In the genomic region with DNA sequence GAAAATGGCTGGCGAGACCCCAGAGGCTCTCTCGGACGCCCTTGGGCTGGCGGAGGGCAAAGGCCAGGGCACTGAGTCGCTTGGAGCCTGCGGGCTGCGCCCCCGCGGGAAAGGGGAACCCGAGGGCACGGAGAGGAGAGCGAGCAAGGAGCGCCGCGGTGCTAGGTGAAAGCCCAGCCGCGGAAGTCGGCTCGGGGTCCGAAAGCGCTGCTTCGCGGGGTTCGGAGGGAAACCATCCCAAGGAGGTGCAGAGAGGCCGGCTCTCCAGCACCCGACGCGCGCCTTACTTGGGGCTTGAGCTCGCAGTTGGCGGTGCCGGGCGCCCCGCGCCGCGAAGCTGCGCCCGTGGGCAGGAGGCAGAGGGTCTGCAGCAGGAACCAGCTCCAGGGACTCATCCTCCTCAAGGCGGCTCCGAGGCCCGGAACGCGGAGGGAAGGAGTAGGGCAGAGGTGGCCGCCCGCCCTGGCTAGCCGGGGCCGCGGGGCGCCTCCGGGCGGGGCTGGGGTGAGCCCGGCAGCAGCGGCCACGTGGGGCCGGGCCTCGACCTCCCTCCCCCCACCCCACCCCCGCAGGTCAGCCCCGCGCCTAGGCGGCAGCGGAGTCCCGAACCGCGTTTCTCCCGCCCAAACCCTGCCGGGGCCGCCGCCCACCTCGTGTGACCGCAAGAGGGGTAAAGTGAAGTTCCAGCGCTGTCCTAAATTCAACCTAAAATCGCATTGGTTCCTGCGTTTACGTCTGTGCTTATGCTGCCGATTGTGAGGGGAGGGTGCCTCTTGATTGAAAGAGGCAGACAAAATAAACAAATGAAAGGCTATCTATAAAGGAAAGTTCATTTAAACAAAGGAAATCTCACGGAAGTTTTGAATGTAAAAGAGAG, we compare ENCODE assay signal across 1 cellular context.
TF ChIP-seq lines count a peak whose summit lies in the region.

A gene with protein sequence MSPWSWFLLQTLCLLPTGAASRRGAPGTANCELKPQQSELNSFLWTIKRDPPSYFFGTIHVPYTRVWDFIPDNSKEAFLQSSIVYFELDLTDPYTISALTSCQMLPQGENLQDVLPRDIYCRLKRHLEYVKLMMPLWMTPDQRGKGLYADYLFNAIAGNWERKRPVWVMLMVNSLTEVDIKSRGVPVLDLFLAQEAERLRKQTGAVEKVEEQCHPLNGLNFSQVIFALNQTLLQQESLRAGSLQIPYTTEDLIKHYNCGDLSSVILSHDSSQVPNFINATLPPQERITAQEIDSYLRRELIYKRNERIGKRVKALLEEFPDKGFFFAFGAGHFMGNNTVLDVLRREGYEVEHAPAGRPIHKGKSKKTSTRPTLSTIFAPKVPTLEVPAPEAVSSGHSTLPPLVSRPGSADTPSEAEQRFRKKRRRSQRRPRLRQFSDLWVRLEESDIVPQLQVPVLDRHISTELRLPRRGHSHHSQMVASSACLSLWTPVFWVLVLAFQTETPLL (minus strand): TSS at position 440 of the 877 bp plus-strand sequence. CDS start 45 bp downstream, at position 395.

TF ChIP-seq in HepG2, 621 proteins besides CTCF, POLR2A, EP300 and RAD21 (continues in another document):
- TF ChIP-seq, protein P1, sequence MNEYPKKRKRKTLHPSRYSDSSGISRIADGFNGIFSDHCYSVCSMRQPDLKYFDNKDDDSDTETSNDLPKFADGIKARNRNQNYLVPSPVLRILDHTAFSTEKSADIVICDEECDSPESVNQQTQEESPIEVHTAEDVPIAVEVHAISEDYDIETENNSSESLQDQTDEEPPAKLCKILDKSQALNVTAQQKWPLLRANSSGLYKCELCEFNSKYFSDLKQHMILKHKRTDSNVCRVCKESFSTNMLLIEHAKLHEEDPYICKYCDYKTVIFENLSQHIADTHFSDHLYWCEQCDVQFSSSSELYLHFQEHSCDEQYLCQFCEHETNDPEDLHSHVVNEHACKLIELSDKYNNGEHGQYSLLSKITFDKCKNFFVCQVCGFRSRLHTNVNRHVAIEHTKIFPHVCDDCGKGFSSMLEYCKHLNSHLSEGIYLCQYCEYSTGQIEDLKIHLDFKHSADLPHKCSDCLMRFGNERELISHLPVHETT (CRISPR knock-in tag; conservative IDR thresholded peaks at IDR 0.05) = no peak
- peak; percentile 36 for TF ChIP-seq HNRNPK (IDR thresholded peaks at IDR 0.05; ENCODE audit: low read depth, low read length, poor library complexity, severe bottlenecking)
- no peak for TF ChIP-seq ZSCAN20 (CRISPR knock-in tag; IDR thresholded peaks at IDR 0.05; ENCODE audit: borderline replicate concordance)
- 0 out of 2 replicates have a peak, but pooled peaks have one; percentile 19 for TF ChIP-seq KDM5B (CRISPR knock-in tag; IDR thresholded peaks at IDR 0.05; ENCODE audit: borderline replicate concordance)
- TF ChIP-seq ZFP1 (CRISPR knock-in tag; IDR thresholded peaks at IDR 0.05) = no peak
- no peak for TF ChIP-seq ZNF569 (CRISPR knock-in tag; IDR thresholded peaks at IDR 0.05; ENCODE audit: borderline replicate concordance)
- no peak for TF ChIP-seq HIVEP1 (CRISPR knock-in tag; IDR thresholded peaks at IDR 0.05)
- TF ChIP-seq, protein P2, sequence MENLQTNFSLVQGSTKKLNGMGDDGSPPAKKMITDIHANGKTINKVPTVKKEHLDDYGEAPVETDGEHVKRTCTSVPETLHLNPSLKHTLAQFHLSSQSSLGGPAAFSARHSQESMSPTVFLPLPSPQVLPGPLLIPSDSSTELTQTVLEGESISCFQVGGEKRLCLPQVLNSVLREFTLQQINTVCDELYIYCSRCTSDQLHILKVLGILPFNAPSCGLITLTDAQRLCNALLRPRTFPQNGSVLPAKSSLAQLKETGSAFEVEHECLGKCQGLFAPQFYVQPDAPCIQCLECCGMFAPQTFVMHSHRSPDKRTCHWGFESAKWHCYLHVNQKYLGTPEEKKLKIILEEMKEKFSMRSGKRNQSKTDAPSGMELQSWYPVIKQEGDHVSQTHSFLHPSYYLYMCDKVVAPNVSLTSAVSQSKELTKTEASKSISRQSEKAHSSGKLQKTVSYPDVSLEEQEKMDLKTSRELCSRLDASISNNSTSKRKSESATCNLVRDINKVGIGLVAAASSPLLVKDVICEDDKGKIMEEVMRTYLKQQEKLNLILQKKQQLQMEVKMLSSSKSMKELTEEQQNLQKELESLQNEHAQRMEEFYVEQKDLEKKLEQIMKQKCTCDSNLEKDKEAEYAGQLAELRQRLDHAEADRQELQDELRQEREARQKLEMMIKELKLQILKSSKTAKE (CRISPR knock-in tag; IDR thresholded peaks at IDR 0.05; ENCODE audit: borderline replicate concordance) = no peak
- 0 out of 2 replicates have a peak, but pooled peaks have one; percentile 47 for TF ChIP-seq DNMT1 (CRISPR knock-in tag; IDR thresholded peaks at IDR 0.05)
- TF ChIP-seq HCFC1 (IDR thresholded peaks at IDR 0.05; ENCODE audit: low read depth, low read length) = no peak
- no peak for TF ChIP-seq KLF11 (CRISPR knock-in tag; IDR thresholded peaks at IDR 0.05)
- TF ChIP-seq SRY (CRISPR knock-in tag; IDR thresholded peaks at IDR 0.05) = no peak
- TF ChIP-seq ATF1 (CRISPR knock-in tag; IDR thresholded peaks at IDR 0.05) = no peak
- TF ChIP-seq PHB2 (IDR thresholded peaks at IDR 0.05; ENCODE audit: partially characterized antibody) = no peak
- no peak for TF ChIP-seq SIX1 (CRISPR knock-in tag; IDR thresholded peaks at IDR 0.05; ENCODE audit: borderline replicate concordance)
- TF ChIP-seq ZFP37 (CRISPR knock-in tag; IDR thresholded peaks at IDR 0.05; ENCODE audit: borderline replicate concordance) = no peak
- peak; percentile 38 for TF ChIP-seq HNRNPLL (IDR thresholded peaks at IDR 0.05; ENCODE audit: low read depth, low read length, poor library complexity, severe bottlenecking)
- TF ChIP-seq CENPX (CRISPR knock-in tag; IDR thresholded peaks at IDR 0.05) = no peak
- no peak for TF ChIP-seq PHF20 (CRISPR knock-in tag; IDR thresholded peaks at IDR 0.05)
- TF ChIP-seq, protein P3, sequence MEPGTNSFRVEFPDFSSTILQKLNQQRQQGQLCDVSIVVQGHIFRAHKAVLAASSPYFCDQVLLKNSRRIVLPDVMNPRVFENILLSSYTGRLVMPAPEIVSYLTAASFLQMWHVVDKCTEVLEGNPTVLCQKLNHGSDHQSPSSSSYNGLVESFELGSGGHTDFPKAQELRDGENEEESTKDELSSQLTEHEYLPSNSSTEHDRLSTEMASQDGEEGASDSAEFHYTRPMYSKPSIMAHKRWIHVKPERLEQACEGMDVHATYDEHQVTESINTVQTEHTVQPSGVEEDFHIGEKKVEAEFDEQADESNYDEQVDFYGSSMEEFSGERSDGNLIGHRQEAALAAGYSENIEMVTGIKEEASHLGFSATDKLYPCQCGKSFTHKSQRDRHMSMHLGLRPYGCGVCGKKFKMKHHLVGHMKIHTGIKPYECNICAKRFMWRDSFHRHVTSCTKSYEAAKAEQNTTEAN (CRISPR knock-in tag; conservative IDR thresholded peaks at IDR 0.05) = no peak
- TF ChIP-seq, protein P4, sequence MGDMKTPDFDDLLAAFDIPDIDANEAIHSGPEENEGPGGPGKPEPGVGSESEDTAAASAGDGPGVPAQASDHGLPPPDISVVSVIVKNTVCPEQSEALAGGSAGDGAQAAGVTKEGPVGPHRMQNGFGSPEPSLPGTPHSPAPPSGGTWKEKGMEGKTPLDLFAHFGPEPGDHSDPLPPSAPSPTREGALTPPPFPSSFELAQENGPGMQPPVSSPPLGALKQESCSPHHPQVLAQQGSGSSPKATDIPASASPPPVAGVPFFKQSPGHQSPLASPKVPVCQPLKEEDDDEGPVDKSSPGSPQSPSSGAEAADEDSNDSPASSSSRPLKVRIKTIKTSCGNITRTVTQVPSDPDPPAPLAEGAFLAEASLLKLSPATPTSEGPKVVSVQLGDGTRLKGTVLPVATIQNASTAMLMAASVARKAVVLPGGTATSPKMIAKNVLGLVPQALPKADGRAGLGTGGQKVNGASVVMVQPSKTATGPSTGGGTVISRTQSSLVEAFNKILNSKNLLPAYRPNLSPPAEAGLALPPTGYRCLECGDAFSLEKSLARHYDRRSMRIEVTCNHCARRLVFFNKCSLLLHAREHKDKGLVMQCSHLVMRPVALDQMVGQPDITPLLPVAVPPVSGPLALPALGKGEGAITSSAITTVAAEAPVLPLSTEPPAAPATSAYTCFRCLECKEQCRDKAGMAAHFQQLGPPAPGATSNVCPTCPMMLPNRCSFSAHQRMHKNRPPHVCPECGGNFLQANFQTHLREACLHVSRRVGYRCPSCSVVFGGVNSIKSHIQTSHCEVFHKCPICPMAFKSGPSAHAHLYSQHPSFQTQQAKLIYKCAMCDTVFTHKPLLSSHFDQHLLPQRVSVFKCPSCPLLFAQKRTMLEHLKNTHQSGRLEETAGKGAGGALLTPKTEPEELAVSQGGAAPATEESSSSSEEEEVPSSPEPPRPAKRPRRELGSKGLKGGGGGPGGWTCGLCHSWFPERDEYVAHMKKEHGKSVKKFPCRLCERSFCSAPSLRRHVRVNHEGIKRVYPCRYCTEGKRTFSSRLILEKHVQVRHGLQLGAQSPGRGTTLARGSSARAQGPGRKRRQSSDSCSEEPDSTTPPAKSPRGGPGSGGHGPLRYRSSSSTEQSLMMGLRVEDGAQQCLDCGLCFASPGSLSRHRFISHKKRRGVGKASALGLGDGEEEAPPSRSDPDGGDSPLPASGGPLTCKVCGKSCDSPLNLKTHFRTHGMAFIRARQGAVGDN (CRISPR knock-in tag; IDR thresholded peaks at IDR 0.05) = peak; percentile 43
- 0 out of 2 replicates have a peak, but pooled peaks have one; percentile 27 for TF ChIP-seq HNRNPL (IDR thresholded peaks at IDR 0.05; ENCODE audit: low read depth, low read length)
- TF ChIP-seq, protein P5, sequence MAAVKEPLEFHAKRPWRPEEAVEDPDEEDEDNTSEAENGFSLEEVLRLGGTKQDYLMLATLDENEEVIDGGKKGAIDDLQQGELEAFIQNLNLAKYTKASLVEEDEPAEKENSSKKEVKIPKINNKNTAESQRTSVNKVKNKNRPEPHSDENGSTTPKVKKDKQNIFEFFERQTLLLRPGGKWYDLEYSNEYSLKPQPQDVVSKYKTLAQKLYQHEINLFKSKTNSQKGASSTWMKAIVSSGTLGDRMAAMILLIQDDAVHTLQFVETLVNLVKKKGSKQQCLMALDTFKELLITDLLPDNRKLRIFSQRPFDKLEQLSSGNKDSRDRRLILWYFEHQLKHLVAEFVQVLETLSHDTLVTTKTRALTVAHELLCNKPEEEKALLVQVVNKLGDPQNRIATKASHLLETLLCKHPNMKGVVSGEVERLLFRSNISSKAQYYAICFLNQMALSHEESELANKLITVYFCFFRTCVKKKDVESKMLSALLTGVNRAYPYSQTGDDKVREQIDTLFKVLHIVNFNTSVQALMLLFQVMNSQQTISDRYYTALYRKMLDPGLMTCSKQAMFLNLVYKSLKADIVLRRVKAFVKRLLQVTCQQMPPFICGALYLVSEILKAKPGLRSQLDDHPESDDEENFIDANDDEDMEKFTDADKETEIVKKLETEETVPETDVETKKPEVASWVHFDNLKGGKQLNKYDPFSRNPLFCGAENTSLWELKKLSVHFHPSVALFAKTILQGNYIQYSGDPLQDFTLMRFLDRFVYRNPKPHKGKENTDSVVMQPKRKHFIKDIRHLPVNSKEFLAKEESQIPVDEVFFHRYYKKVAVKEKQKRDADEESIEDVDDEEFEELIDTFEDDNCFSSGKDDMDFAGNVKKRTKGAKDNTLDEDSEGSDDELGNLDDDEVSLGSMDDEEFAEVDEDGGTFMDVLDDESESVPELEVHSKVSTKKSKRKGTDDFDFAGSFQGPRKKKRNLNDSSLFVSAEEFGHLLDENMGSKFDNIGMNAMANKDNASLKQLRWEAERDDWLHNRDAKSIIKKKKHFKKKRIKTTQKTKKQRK (IDR thresholded peaks at IDR 0.05; ENCODE audit: low read length) = no peak
- TF ChIP-seq, protein P6, sequence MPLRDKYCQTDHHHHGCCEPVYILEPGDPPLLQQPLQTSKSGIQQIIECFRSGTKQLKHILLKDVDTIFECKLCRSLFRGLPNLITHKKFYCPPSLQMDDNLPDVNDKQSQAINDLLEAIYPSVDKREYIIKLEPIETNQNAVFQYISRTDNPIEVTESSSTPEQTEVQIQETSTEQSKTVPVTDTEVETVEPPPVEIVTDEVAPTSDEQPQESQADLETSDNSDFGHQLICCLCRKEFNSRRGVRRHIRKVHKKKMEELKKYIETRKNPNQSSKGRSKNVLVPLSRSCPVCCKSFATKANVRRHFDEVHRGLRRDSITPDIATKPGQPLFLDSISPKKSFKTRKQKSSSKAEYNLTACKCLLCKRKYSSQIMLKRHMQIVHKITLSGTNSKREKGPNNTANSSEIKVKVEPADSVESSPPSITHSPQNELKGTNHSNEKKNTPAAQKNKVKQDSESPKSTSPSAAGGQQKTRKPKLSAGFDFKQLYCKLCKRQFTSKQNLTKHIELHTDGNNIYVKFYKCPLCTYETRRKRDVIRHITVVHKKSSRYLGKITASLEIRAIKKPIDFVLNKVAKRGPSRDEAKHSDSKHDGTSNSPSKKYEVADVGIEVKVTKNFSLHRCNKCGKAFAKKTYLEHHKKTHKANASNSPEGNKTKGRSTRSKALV (CRISPR knock-in tag; IDR thresholded peaks at IDR 0.05) = peak; percentile 78; the same call in 1 of the 2 replicates
- no peak for TF ChIP-seq ELF1 (CRISPR knock-in tag; IDR thresholded peaks at IDR 0.05)
- TF ChIP-seq, protein P7, sequence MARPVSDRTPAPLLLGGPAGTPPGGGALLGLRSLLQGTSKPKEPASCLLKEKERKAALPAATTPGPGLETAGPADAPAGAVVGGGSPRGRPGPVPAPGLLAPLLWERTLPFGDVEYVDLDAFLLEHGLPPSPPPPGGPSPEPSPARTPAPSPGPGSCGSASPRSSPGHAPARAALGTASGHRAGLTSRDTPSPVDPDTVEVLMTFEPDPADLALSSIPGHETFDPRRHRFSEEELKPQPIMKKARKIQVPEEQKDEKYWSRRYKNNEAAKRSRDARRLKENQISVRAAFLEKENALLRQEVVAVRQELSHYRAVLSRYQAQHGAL (CRISPR knock-in tag; IDR thresholded peaks at IDR 0.05; ENCODE audit: not compliant biosample characterization) = no peak
- TF ChIP-seq ZNF501 (CRISPR knock-in tag; IDR thresholded peaks at IDR 0.05) = no peak
- no peak for TF ChIP-seq ATRX (CRISPR knock-in tag; IDR thresholded peaks at IDR 0.05; ENCODE audit: borderline replicate concordance)
- peak; percentile 30; the same call in 1 of the 2 replicates for TF ChIP-seq GABPB1 (CRISPR knock-in tag; IDR thresholded peaks at IDR 0.05)
- TF ChIP-seq, protein P8, sequence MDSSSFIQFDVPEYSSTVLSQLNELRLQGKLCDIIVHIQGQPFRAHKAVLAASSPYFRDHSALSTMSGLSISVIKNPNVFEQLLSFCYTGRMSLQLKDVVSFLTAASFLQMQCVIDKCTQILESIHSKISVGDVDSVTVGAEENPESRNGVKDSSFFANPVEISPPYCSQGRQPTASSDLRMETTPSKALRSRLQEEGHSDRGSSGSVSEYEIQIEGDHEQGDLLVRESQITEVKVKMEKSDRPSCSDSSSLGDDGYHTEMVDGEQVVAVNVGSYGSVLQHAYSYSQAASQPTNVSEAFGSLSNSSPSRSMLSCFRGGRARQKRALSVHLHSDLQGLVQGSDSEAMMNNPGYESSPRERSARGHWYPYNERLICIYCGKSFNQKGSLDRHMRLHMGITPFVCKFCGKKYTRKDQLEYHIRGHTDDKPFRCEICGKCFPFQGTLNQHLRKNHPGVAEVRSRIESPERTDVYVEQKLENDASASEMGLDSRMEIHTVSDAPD (CRISPR knock-in tag; IDR thresholded peaks at IDR 0.05) = no peak
- peak; percentile 50 for TF ChIP-seq ZNF883 (CRISPR knock-in tag; IDR thresholded peaks at IDR 0.05; ENCODE audit: not compliant biosample characterization)
- TF ChIP-seq ZNF451 (CRISPR knock-in tag; IDR thresholded peaks at IDR 0.05) = no peak
- TF ChIP-seq KDM2A (CRISPR knock-in tag; IDR thresholded peaks at IDR 0.05; ENCODE audit: borderline replicate concordance, low read depth) = peak; percentile 34; the same call in 1 of the 2 replicates
- TF ChIP-seq ZNF720 (CRISPR knock-in tag; IDR thresholded peaks at IDR 0.05) = no peak
- TF ChIP-seq EZH2 (conservative IDR thresholded peaks at IDR 0.05; ENCODE audit: low read depth, low read length) = peak; percentile 99
- TF ChIP-seq ZNF747 (CRISPR knock-in tag; IDR thresholded peaks at IDR 0.05; ENCODE audit: borderline replicate concordance) = no peak
- TF ChIP-seq ZFP36 (IDR thresholded peaks at IDR 0.05; ENCODE audit: borderline replicate concordance, low read depth, low read length, partially characterized antibody) = no peak
- TF ChIP-seq ZBTB21 (CRISPR knock-in tag; IDR thresholded peaks at IDR 0.05) = no peak
- 0 out of 2 replicates have a peak, but pooled peaks have one; percentile 33 for TF ChIP-seq NRL (CRISPR knock-in tag; IDR thresholded peaks at IDR 0.05; ENCODE audit: borderline replicate concordance)
